ENCODE assay signal across 16 cellular contexts in the genomic region with DNA sequence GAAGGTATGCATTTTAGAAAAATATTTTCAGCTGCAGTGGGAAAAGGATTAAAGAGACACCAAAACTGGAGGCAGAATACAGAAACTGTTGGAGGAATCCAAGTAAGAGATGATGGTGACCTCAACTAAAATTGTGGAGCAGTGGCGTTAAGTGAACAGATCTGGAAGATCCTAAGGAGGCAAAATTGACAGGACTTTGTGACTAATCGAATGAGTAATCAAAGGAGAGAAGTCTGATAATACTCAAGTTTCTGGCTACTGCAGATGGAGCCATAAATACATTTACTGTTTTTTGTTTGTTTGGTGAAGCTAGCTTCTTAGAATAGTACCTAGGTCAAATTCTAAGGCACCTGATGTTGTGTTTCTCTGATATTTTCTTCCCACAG. TPM values are rescaled to one million over a fixed set of nuclear protein-coding genes. Genes with fewer than 3 reads are reported as not detected.
A peak's percentile ranks its signal among the peaks of the same experiment; 100 is the strongest.
DNase-seq lines count a peak whose midpoint lies in the region; ATAC-seq, FAIRE-seq and TF ChIP-seq lines count a peak whose summit lies in the region.
"Had no signal": no experiment of that assay in that cellular context is flagged by ENCODE, and none has a peak within 500 bp of the region (broad histone marks: within the 10 kb centered on the region; RNA-seq: fewer than 3 reads in every experiment).

No MANE protein-coding gene starts in this region.

- ATAC-seq in GM23338 (no peak), activated B cell treated with CpG ODN at 0.5 μM for 24 hours (ENCODE audit: low read depth) (no peak), HG03354 (IDR thresholded peaks at IDR 0.05; ENCODE audit: poor library complexity, severe bottlenecking, unreplicated experiment) (no peak), HG03095 (IDR thresholded peaks at IDR 0.05; ENCODE audit: unreplicated experiment) (no peak)

- H3K79me2 ChIP-seq in GM23338 (replicated peaks; ENCODE audit: insufficient read depth) = no peaks in the 10 kb centered on the region

- peak overlapping the region; percentile 75; the same call in 1 of the 2 replicates for H3K4me2 ChIP-seq in GM23338

- no peak overlapping the region for H2AFZ ChIP-seq in GM23338

- H3K9me3 ChIP-seq in kidney (ENCODE audit: control insufficient read depth in 1 of 2, low read length in 2 of 2) = no peaks in the 10 kb centered on the region
- H3K9me3 ChIP-seq: ovary had no signal

- H3K4me1 ChIP-seq in GM23338 (ENCODE audit: insufficient read depth) = peaks cover 24% of the 10 kb centered on the region
- peaks cover 0 to 3% of the 10 kb centered on the region in 2 donors for H3K4me1 ChIP-seq in kidney (ENCODE audit: control insufficient read depth in 1 of 2, insufficient read depth in 1 of 2, low read depth in 1 of 2, low read length in 2 of 2)

- H3K27me3 ChIP-seq in GM23338 (ENCODE audit: insufficient read depth) = no peaks in the 10 kb centered on the region
- H3K27me3 ChIP-seq: ovary had no signal

- H3F3A ChIP-seq in GM23338 (replicated peaks; ENCODE audit: low read depth) = 0 out of 2 replicates have a peak, but pooled peaks cover 6% of the 10 kb centered on the region

- H3K9me2 ChIP-seq in GM23338 (ENCODE audit: insufficient read depth) = peaks cover 6% of the 10 kb centered on the region; the same call in 1 of the 2 replicates

- peaks cover 9% of the 10 kb centered on the region for H3K27me3 Mint-ChIP-seq in GM23338 (ENCODE audit: insufficient read depth, low read depth, poor library complexity)
- H3K27me3 Mint-ChIP-seq in activated B cell treated with CpG ODN at 0.5 μM for 24 hours = no peaks in the 10 kb centered on the region

- no peaks in the 10 kb centered on the region; the same call in 1 of the 2 replicates for H3K36me3 ChIP-seq in GM23338 (ENCODE audit: insufficient read depth)
- H3K36me3 ChIP-seq in kidney (ENCODE audit: control insufficient read depth in 1 of 2, insufficient read depth in 2 of 2, low read length in 2 of 2) = peaks cover 0 to 5% of the 10 kb centered on the region in 2 donors
- H3K36me3 ChIP-seq: ovary had no signal

- H3K27ac ChIP-seq in GM23338 (ENCODE audit: low read depth) = no peak overlapping the region
- H3K27ac ChIP-seq in kidney (ENCODE audit: low read depth in 2 of 2, low read length in 2 of 2) = no peak overlapping the region
- H3K27ac ChIP-seq: ovary had no signal

- POLR2A ChIA-PET in activated B cell treated with CpG ODN at 0.5 μM for 24 hours (lab: Charles Lee) = no interaction called here

- no peak for TF ChIP-seq CTCF in GM23338 (conservative IDR thresholded peaks at IDR 0.05; ENCODE audit: low read depth in 2 of 2)
- TF ChIP-seq CTCF in activated B cell treated with CpG ODN at 0.5 μM for 24 hours (IDR thresholded peaks at IDR 0.05) = no peak
- TF ChIP-seq CTCF in kidney (IDR thresholded peaks at IDR 0.05; ENCODE audit: borderline replicate concordance, extremely low read depth, insufficient read depth) = no peak

- no peak overlapping the region for H3K9ac ChIP-seq in kidney (ENCODE audit: low read length in 2 of 2)

- FAIRE-seq in kidney (lab: Jason Lieb, UNC) = no peak

- H3K27ac Mint-ChIP-seq in GM23338 = no peak overlapping the region
- H3K27ac Mint-ChIP-seq in activated B cell treated with CpG ODN at 0.5 μM for 24 hours = no peak overlapping the region

- peak; percentile 11 for DNase-seq in AG08395 (ENCODE audit: low spot score)
- no peak for DNase-seq in GM23338 (ENCODE audit: low spot score)
- DNase-seq in activated B cell treated with CpG ODN at 0.5 μM for 24 hours = no peak
- peak; percentile 17 for DNase-seq in kidney tubule cell (ENCODE audit: low spot score)
- no peak for DNase-seq in mucosa of gallbladder (ENCODE audit: low spot score)
- no peak for DNase-seq in kidney
- DNase-seq: activated CD8-positive, alpha-beta memory T cell treated with anti-CD3 and anti-CD28 coated beads for 24 hours; AML-193; DMS53; immature natural killer cell; NCI-H2171 treated with DMSO at 0.1 percent for 48 hours; ovary; SIG-M5; substantia nigra had no signal

- CTCF ChIA-PET in activated B cell treated with CpG ODN at 0.5 μM for 24 hours (lab: Charles Lee) = no interaction called here

- H4K20me1 ChIP-seq in GM23338 (replicated peaks; ENCODE audit: insufficient read depth) = no peaks in the 10 kb centered on the region

- H3K36me3 Mint-ChIP-seq in GM23338 (ENCODE audit: low read depth) (peaks cover 8% of the 10 kb centered on the region; the same call in 1 of the 3 replicates), activated B cell treated with CpG ODN at 0.5 μM for 24 hours (ENCODE audit: low read depth) (peaks cover 49% of the 10 kb centered on the region)

- H3K9me3 Mint-ChIP-seq in GM23338 (no peaks in the 10 kb centered on the region), activated B cell treated with CpG ODN at 0.5 μM for 24 hours (no peaks in the 10 kb centered on the region)
- H3K9me3 Mint-ChIP-seq: immature natural killer cell had no signal

- intact Hi-C loops in activated B cell treated with CpG ODN at 0.5 μM for 24 hours (cut with micrococcal nuclease) = loop anchor here (5.0 to 10.0 kb wide), 3 partner anchors 269 to 1134 kb away; a partner anchor contains a TSS
- intact Hi-C loops in kidney (cut with DNase I) = no loop called here

- H3K4me3 Mint-ChIP-seq in GM23338 (no peak overlapping the region), activated B cell treated with CpG ODN at 0.5 μM for 24 hours (peak overlapping the region; percentile 37)

- H3K4me3 ChIP-seq in GM23338 (no peak overlapping the region), kidney (ENCODE audit: low read length in 2 of 2) (no peak overlapping the region)
- H3K4me3 ChIP-seq: ovary had no signal

- H3K4me1 Mint-ChIP-seq in GM23338 (peaks cover 37% of the 10 kb centered on the region), activated B cell treated with CpG ODN at 0.5 μM for 24 hours (peaks cover 46% of the 10 kb centered on the region)

TF ChIP-seq in GM23338, 12 proteins besides CTCF, POLR2A, EP300 and RAD21 (continues in another document):
- TF ChIP-seq, protein P1, sequence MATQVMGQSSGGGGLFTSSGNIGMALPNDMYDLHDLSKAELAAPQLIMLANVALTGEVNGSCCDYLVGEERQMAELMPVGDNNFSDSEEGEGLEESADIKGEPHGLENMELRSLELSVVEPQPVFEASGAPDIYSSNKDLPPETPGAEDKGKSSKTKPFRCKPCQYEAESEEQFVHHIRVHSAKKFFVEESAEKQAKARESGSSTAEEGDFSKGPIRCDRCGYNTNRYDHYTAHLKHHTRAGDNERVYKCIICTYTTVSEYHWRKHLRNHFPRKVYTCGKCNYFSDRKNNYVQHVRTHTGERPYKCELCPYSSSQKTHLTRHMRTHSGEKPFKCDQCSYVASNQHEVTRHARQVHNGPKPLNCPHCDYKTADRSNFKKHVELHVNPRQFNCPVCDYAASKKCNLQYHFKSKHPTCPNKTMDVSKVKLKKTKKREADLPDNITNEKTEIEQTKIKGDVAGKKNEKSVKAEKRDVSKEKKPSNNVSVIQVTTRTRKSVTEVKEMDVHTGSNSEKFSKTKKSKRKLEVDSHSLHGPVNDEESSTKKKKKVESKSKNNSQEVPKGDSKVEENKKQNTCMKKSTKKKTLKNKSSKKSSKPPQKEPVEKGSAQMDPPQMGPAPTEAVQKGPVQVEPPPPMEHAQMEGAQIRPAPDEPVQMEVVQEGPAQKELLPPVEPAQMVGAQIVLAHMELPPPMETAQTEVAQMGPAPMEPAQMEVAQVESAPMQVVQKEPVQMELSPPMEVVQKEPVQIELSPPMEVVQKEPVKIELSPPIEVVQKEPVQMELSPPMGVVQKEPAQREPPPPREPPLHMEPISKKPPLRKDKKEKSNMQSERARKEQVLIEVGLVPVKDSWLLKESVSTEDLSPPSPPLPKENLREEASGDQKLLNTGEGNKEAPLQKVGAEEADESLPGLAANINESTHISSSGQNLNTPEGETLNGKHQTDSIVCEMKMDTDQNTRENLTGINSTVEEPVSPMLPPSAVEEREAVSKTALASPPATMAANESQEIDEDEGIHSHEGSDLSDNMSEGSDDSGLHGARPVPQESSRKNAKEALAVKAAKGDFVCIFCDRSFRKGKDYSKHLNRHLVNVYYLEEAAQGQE (IDR thresholded peaks at IDR 0.05; ENCODE audit: unreplicated experiment) = no peak
- TF ChIP-seq JUNB (IDR thresholded peaks at IDR 0.05; ENCODE audit: unreplicated experiment) (no peak), EZH2phosphoT487 (IDR thresholded peaks at IDR 0.05; ENCODE audit: unreplicated experiment) (no peak), ZNF331 (CRISPR knock-in tag; IDR thresholded peaks at IDR 0.05; ENCODE audit: low read depth) (no peak), CREB1 (CRISPR knock-in tag; IDR thresholded peaks at IDR 0.05; ENCODE audit: low read depth) (no peak), STAT1 (IDR thresholded peaks at IDR 0.05; ENCODE audit: unreplicated experiment) (no peak), EZH2 (IDR thresholded peaks at IDR 0.05; ENCODE audit: low read depth, unreplicated experiment) (no peak), NANOG (IDR thresholded peaks at IDR 0.05; ENCODE audit: borderline replicate concordance) (no peak), ZNF114 (CRISPR knock-in tag; IDR thresholded peaks at IDR 0.05) (no peak)

RNA-seq across cellular contexts. Expression of a gene that starts 3.1 kb away (rescaled TPM):
- 5.1 and 5.2 TPM in 2 replicates for total RNA-seq in GM23338 (2014; rRNA removed; shearing (Covaris generic))
- polyA plus RNA-seq in GM23338 (2016; fragmentation: Nextera tagmentation; extraction: Ambion mirVana) = 2.9 and 4.3 TPM in 2 replicates
- 11.8 and 13.2 TPM in 2 replicates for total RNA-seq in activated B cell treated with CpG ODN at 0.5 μM for 24 hours
- 18.5 TPM for total RNA-seq in mucosa of gallbladder
- 32.0 TPM for total RNA-seq in kidney
- 19.1 TPM for polyA plus RNA-seq in kidney (ENCODE audit: insufficient read depth, low read depth, low replicate concordance)

Comparison
In these comparisons a context has a peak if more than half of its experiments do, and no peak if none do; other contexts are left out.
1. DNase-seq: peak in AG08395 (single experiment) and kidney tubule cell (single experiment); none in GM23338 (single experiment), activated B cell treated with CpG ODN at 0.5 μM for 24 hours (single experiment), mucosa of gallbladder (single experiment) and kidney (single experiment).